ENCODE assay signal across 1 cellular context in genomic region chr2:201126308-201127127, GRCh38.
TF ChIP-seq lines count a peak whose summit lies in the region.

No MANE protein-coding gene starts in this region.

TF ChIP-seq in A549, 52 proteins besides CTCF, POLR2A, EP300 and RAD21 (continued from another document):
- TF ChIP-seq FOXS1 (CRISPR knock-in tag; IDR thresholded peaks at IDR 0.05) (peak; percentile 88), MAZ (IDR thresholded peaks at IDR 0.05; ENCODE audit: borderline replicate concordance, low read depth, low read length) (no peak), ESRRA (IDR thresholded peaks at IDR 0.05; ENCODE audit: borderline replicate concordance, low read length) (no peak), FOSB (CRISPR knock-in tag; IDR thresholded peaks at IDR 0.05) (peak; percentile 95)
TF ChIP-seq in A549: peak in this region for 14.
